In genomic region chr9:15501803-15502202, GRCh38 we compare ENCODE assay signal across 22 cellular contexts. TPM values are rescaled to one million over a fixed set of nuclear protein-coding genes. Genes with fewer than 3 reads are reported as not detected.
DNase-seq lines count a peak whose midpoint lies in the region; ATAC-seq, FAIRE-seq and TF ChIP-seq lines count a peak whose summit lies in the region.
"Had no signal": no experiment of that assay in that cellular context is flagged by ENCODE, and none has a peak within 500 bp of the region (broad histone marks: within the 10 kb centered on the region; RNA-seq: fewer than 3 reads in every experiment).

No MANE protein-coding gene starts in this region.

- no peak overlapping the region for H3K4me3 Mint-ChIP-seq in activated CD4-positive, alpha-beta T cell treated with anti-CD3 and anti-CD28 coated beads for 36 hours
- H3K4me3 Mint-ChIP-seq in activated T-helper 2 cell treated with anti-CD3 and anti-CD28 coated beads, Interferon-gamma antibody, Interleukin-2, Interleukin-4, amounts not matched to agents 10 μg/mL and 5 μg/mL and 100 μg/mL, durations not matched to agents 14 hours and 24 hours and 36 hours (ENCODE audit: low read depth): no peak overlapping the region
- H3K4me3 Mint-ChIP-seq in naive thymus-derived CD4-positive, alpha-beta T cell: peak overlapping the region in 9 of 10 donors; percentile 14 to 74 (median 51)
- H3K4me3 Mint-ChIP-seq: IgD-negative memory B cell had no signal

- H3K27me3 ChIP-seq in naive thymus-derived CD4-positive, alpha-beta T cell (ENCODE audit: control insufficient read depth in 2 of 2, insufficient read depth in 2 of 2, low read length in 2 of 2): no peaks in the 10 kb centered on the region
- no peaks in the 10 kb centered on the region for H3K27me3 ChIP-seq in left lung
- H3K27me3 ChIP-seq: SJCRH30 had no signal

- H3K4me1 Mint-ChIP-seq in activated CD4-positive, alpha-beta T cell treated with anti-CD3 and anti-CD28 coated beads for 36 hours: peaks cover 58% of the 10 kb centered on the region
- peaks cover 53% of the 10 kb centered on the region for H3K4me1 Mint-ChIP-seq in activated T-helper 2 cell treated with anti-CD3 and anti-CD28 coated beads, Interferon-gamma antibody, Interleukin-2, Interleukin-4, amounts not matched to agents 10 μg/mL and 5 μg/mL and 100 μg/mL, durations not matched to agents 14 hours and 24 hours and 36 hours (ENCODE audit: low read depth)
- peaks cover 38 to 87% (median 70%) of the 10 kb centered on the region in 7 donors for H3K4me1 Mint-ChIP-seq in naive thymus-derived CD4-positive, alpha-beta T cell

- H3K4me1 ChIP-seq in naive thymus-derived CD4-positive, alpha-beta T cell (ENCODE audit: control insufficient read depth in 2 of 2, insufficient read depth in 2 of 2, low read length in 2 of 2): peaks cover 8 to 30% of the 10 kb centered on the region in 2 donors
- no peaks in the 10 kb centered on the region for H3K4me1 ChIP-seq in left lung
- H3K4me1 ChIP-seq: SJCRH30 had no signal

- H3K27ac Mint-ChIP-seq in activated CD4-positive, alpha-beta T cell treated with anti-CD3 and anti-CD28 coated beads for 36 hours: peak overlapping the region; percentile 29
- H3K27ac Mint-ChIP-seq in activated T-helper 2 cell treated with anti-CD3 and anti-CD28 coated beads, Interferon-gamma antibody, Interleukin-2, Interleukin-4, amounts not matched to agents 10 μg/mL and 5 μg/mL and 100 μg/mL, durations not matched to agents 14 hours and 24 hours and 36 hours: peak overlapping the region; percentile 65
- H3K27ac Mint-ChIP-seq in naive thymus-derived CD4-positive, alpha-beta T cell: peak overlapping the region in 8 of 9 donors; percentile 4 to 92 (median 58)

- intact Hi-C loops in activated CD4-positive, alpha-beta T cell treated with anti-CD3 and anti-CD28 coated beads for 36 hours (cut with DNase I, micrococcal nuclease): no loop called here
- intact Hi-C loops in activated T-helper 2 cell treated with anti-CD3 and anti-CD28 coated beads, Interferon-gamma antibody, Interleukin-2, Interleukin-4, amounts not matched to agents 10 μg/mL and 5 μg/mL and 100 μg/mL, durations not matched to agents 14 hours and 24 hours and 36 hours (cut with micrococcal nuclease): loop anchor here (5.0 kb wide), 1 partner anchor 45 kb away; no protein-coding TSS in a partner anchor
- intact Hi-C loops in naive thymus-derived CD4-positive, alpha-beta T cell (cut with micrococcal nuclease): loop anchor here (1.0 to 5.0 kb wide), 4 partner anchors 8 to 40 kb away; partner anchors contain the start of gene PSIP1 (in 1 of the 2)
- intact Hi-C loops in left lung (cut with DNase I): no loop called here

- no peak for TF ChIP-seq CTCF in left lung (IDR thresholded peaks at IDR 0.05)

- H3K9me3 ChIP-seq in naive thymus-derived CD4-positive, alpha-beta T cell (ENCODE audit: control insufficient read depth in 2 of 3, low read length in 3 of 3): no peaks in the 10 kb centered on the region
- no peaks in the 10 kb centered on the region for H3K9me3 ChIP-seq in left lung
- H3K9me3 ChIP-seq: SJCRH30 had no signal

- H3K27ac ChIP-seq in naive thymus-derived CD4-positive, alpha-beta T cell (ENCODE audit: low read depth, low read length): no peak overlapping the region
- H3K27ac ChIP-seq in left lung: no peak overlapping the region
- H3K27ac ChIP-seq: GM23248, SJCRH30 had no signal

- CTCF ChIA-PET in activated CD4-positive, alpha-beta T cell treated with anti-CD3 and anti-CD28 coated beads for 36 hours (lab: Charles Lee): interaction anchor here (0.8 to 1.2 kb wide), 2 partner anchors 8 to 10 kb away, joined by 3 to 4 read pairs; no protein-coding TSS in a partner anchor
- CTCF ChIA-PET in naive thymus-derived CD4-positive, alpha-beta T cell (lab: Charles Lee): interaction anchor here (0.6 to 1.1 kb wide), 2 partner anchors 82 to 105 kb away, joined by 4 to 5 read pairs; no protein-coding TSS in a partner anchor

- TF ChIP-seq POLR2A in GM12892 (IDR thresholded peaks at IDR 0.05; ENCODE audit: low read depth, low read length): no peak

- peak; percentile 14 for FAIRE-seq in GM12892 (lab: Jason Lieb, UNC)
- FAIRE-seq: GM12891, RCC 7860 had no signal

- peaks cover 61% of the 10 kb centered on the region for H3K36me3 Mint-ChIP-seq in activated CD4-positive, alpha-beta T cell treated with anti-CD3 and anti-CD28 coated beads for 36 hours (ENCODE audit: low read depth)
- H3K36me3 Mint-ChIP-seq in activated T-helper 2 cell treated with anti-CD3 and anti-CD28 coated beads, Interferon-gamma antibody, Interleukin-2, Interleukin-4, amounts not matched to agents 10 μg/mL and 5 μg/mL and 100 μg/mL, durations not matched to agents 14 hours and 24 hours and 36 hours (ENCODE audit: low read depth): peaks cover 75% of the 10 kb centered on the region
- H3K36me3 Mint-ChIP-seq in naive thymus-derived CD4-positive, alpha-beta T cell: peaks cover 11 to 53% (median 29%) of the 10 kb centered on the region in 5 donors
- H3K36me3 Mint-ChIP-seq: IgD-negative memory B cell had no signal

- POLR2A ChIA-PET in activated CD4-positive, alpha-beta T cell treated with anti-CD3 and anti-CD28 coated beads for 36 hours (lab: Charles Lee): interaction anchor here (0.6 to 1.2 kb wide), 2 partner anchors 8 to 20 kb away, joined by 3 to 4 read pairs; no protein-coding TSS in a partner anchor
- POLR2A ChIA-PET in naive thymus-derived CD4-positive, alpha-beta T cell (lab: Charles Lee): interaction anchor here (0.6 to 4.9 kb wide), 2 partner anchors 9 to 51 kb away, joined by 3 to 36 read pairs; partner anchors contain the start of genes CCDC171 and PSIP1

- peaks cover 6 to 26% (median 8%) of the 10 kb centered on the region in 3 experiments for H3K36me3 ChIP-seq in naive thymus-derived CD4-positive, alpha-beta T cell (ENCODE audit: control insufficient read depth in 2 of 3, insufficient read depth in 3 of 3, low read length in 3 of 3)
- peaks cover 0 to 38% of the 10 kb centered on the region in 2 donors for H3K36me3 ChIP-seq in left lung

- H3K4me3 ChIP-seq in naive thymus-derived CD4-positive, alpha-beta T cell (ENCODE audit: low read length): no peak overlapping the region
- H3K4me3 ChIP-seq in left lung: no peak overlapping the region
- H3K4me3 ChIP-seq: GM23248, SJCRH30 had no signal

- no peak for DNase-seq in activated CD4-positive, alpha-beta T cell treated with anti-CD3 and anti-CD28 coated beads for 36 hours
- no peak for DNase-seq in activated CD4-positive, alpha-beta T cell treated with anti-CD3 and anti-CD28 coated beads for 4 hours
- no peak for DNase-seq in GM12892 (ENCODE audit: insufficient read length)
- DNase-seq in activated T-helper 2 cell treated with anti-CD3 and anti-CD28 coated beads, Interferon-gamma antibody, Interleukin-2, Interleukin-4, amounts not matched to agents 10 μg/mL and 5 μg/mL and 100 μg/mL, durations not matched to agents 14 hours and 24 hours and 36 hours (ENCODE audit: low spot score): no peak
- DNase-seq in naive thymus-derived CD4-positive, alpha-beta T cell: no peak
- DNase-seq in EL: no peak
- no peak for DNase-seq in NCI-H510A treated with DMSO at 0.1 percent for 48 hours (lab: John Stamatoyannopoulos, UW)
- no peak for DNase-seq in left lung
- DNase-seq: 8988T, AML-193, C1 segment of cervical spinal cord, GM23248, MV-4-11, NCI-H1694, NCI-H2171, NCI-H524 treated with DMSO at 0.1 percent for 48 hours, OCI-M1, SJCRH30 had no signal

- H3K9me3 Mint-ChIP-seq in activated CD4-positive, alpha-beta T cell treated with anti-CD3 and anti-CD28 coated beads for 36 hours (ENCODE audit: low read depth): no peaks in the 10 kb centered on the region
- H3K9me3 Mint-ChIP-seq in activated T-helper 2 cell treated with anti-CD3 and anti-CD28 coated beads, Interferon-gamma antibody, Interleukin-2, Interleukin-4, amounts not matched to agents 10 μg/mL and 5 μg/mL and 100 μg/mL, durations not matched to agents 14 hours and 24 hours and 36 hours: no peaks in the 10 kb centered on the region
- H3K9me3 Mint-ChIP-seq in naive thymus-derived CD4-positive, alpha-beta T cell: peaks cover 0 to 1% (median 0%) of the 10 kb centered on the region in 11 donors
- H3K9me3 Mint-ChIP-seq: IgD-negative memory B cell had no signal

- no peaks in the 10 kb centered on the region for H3K27me3 Mint-ChIP-seq in activated CD4-positive, alpha-beta T cell treated with anti-CD3 and anti-CD28 coated beads for 36 hours
- H3K27me3 Mint-ChIP-seq in activated T-helper 2 cell treated with anti-CD3 and anti-CD28 coated beads, Interferon-gamma antibody, Interleukin-2, Interleukin-4, amounts not matched to agents 10 μg/mL and 5 μg/mL and 100 μg/mL, durations not matched to agents 14 hours and 24 hours and 36 hours (ENCODE audit: low read depth): no peaks in the 10 kb centered on the region
- H3K27me3 Mint-ChIP-seq in naive thymus-derived CD4-positive, alpha-beta T cell: no peaks in the 10 kb centered on the region
- H3K27me3 Mint-ChIP-seq: IgD-negative memory B cell had no signal

- peak; percentile 20 for ATAC-seq in activated CD4-positive, alpha-beta T cell treated with anti-CD3 and anti-CD28 coated beads for 36 hours
- no peak for ATAC-seq in naive thymus-derived CD4-positive, alpha-beta T cell
- no peak for ATAC-seq in left lung
- ATAC-seq: HCT116 had no signal

RNA-seq across cellular contexts. Expression of gene PSIP1, which starts 9.0 kb away (rescaled TPM):
- total RNA-seq in activated CD4-positive, alpha-beta T cell treated with anti-CD3 and anti-CD28 coated beads for 36 hours: 100 to 1,000 TPM; 139 to 189 TPM
- polyA plus RNA-seq in GM12892 (2012; ENCODE audit: missing spikeins): 221 TPM
- total RNA-seq in activated T-helper 2 cell treated with anti-CD3 and anti-CD28 coated beads, Interferon-gamma antibody, Interleukin-2, Interleukin-4, amounts not matched to agents 10 μg/mL and 5 μg/mL and 100 μg/mL, durations not matched to agents 14 hours and 24 hours and 36 hours: 112 and 118 TPM in 2 replicates
- 100 to 1,000 TPM in 4 of 5 experiments, 10 to 100 TPM in 1; 97.8 to 213 (median 120) TPM for total RNA-seq in naive thymus-derived CD4-positive, alpha-beta T cell
- polyA plus RNA-seq in naive thymus-derived CD4-positive, alpha-beta T cell: 100 to 1,000 TPM; 139 to 155 TPM
- 10 to 100 TPM; 32.7 to 33.5 TPM for total RNA-seq in left lung

RNA-seq across cellular contexts. Expression of gene CCDC171, which starts 51.0 kb away (rescaled TPM):
- 1 to 10 TPM; 2.8 to 2.9 TPM for total RNA-seq in activated CD4-positive, alpha-beta T cell treated with anti-CD3 and anti-CD28 coated beads for 36 hours
- 3.9 TPM for polyA plus RNA-seq in GM12892 (2012; ENCODE audit: missing spikeins)
- 1.8 and 2.0 TPM in 2 replicates for total RNA-seq in activated T-helper 2 cell treated with anti-CD3 and anti-CD28 coated beads, Interferon-gamma antibody, Interleukin-2, Interleukin-4, amounts not matched to agents 10 μg/mL and 5 μg/mL and 100 μg/mL, durations not matched to agents 14 hours and 24 hours and 36 hours
- total RNA-seq in naive thymus-derived CD4-positive, alpha-beta T cell: 1 to 10 TPM in 4 of 5 experiments, under 1 TPM in 1; 0.77 to 3.7 (median 2.7) TPM
- polyA plus RNA-seq in naive thymus-derived CD4-positive, alpha-beta T cell: under 1 TPM; 0.19 to 0.29 TPM
- 1 to 10 TPM; 2.0 to 2.3 TPM for total RNA-seq in left lung

Comparison
In these comparisons a context has a peak if more than half of its experiments do, and no peak if none do; other contexts are left out.
1. H3K4me3 Mint-ChIP-seq: peak in naive thymus-derived CD4-positive, alpha-beta T cell (9 of 10); none in activated CD4-positive, alpha-beta T cell treated with anti-CD3 and anti-CD28 coated beads for 36 hours (single experiment) and activated T-helper 2 cell treated with anti-CD3 and anti-CD28 coated beads, Interferon-gamma antibody, Interleukin-2, Interleukin-4, amounts not matched to agents 10 μg/mL and 5 μg/mL and 100 μg/mL, durations not matched to agents 14 hours and 24 hours and 36 hours (single experiment).
2. intact Hi-C loops: an anchor here in activated T-helper 2 cell treated with anti-CD3 and anti-CD28 coated beads, Interferon-gamma antibody, Interleukin-2, Interleukin-4, amounts not matched to agents 10 μg/mL and 5 μg/mL and 100 μg/mL, durations not matched to agents 14 hours and 24 hours and 36 hours (5.0 kb wide) and naive thymus-derived CD4-positive, alpha-beta T cell (1.0 to 5.0 kb wide); none called in activated CD4-positive, alpha-beta T cell treated with anti-CD3 and anti-CD28 coated beads for 36 hours and left lung.
3. Peak in every context shown above with its lines, with median percentiles within 50 percentile points of each other: H3K27ac Mint-ChIP-seq.